In the genomic region with DNA sequence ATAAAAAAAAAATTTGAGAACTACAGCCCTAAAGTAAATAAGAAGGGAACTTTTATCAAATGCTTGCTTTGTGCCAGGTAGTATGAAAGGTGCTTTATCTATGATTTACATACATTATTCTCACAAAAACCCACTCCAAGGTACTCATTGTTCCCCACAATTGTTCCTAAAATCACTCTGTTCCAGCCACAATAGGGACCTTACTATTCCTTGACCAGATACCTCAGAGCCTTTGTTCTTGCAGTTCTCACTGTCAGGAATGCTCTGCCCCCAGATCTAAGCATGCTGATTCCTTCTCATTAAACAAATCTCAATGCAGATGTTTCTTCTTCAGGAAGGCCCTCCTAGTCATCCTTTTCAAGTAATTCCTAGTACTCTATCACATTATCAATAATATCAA, we compare ENCODE assay signal across 14 cellular contexts.
DNase-seq lines count a peak whose midpoint lies in the region; ATAC-seq and TF ChIP-seq lines count a peak whose summit lies in the region.
"Had no signal": no experiment of that assay in that cellular context is flagged by ENCODE, and none has a peak within 500 bp of the region (broad histone marks: within the 10 kb centered on the region; RNA-seq: fewer than 3 reads in every experiment).

No MANE protein-coding gene starts in this region.

- no peak overlapping the region for H3K4me3 ChIP-seq in neutrophil (ENCODE audit: low read depth in 1 of 2, low read length in 1 of 2)
- no peak overlapping the region for H3K4me3 ChIP-seq in CD8-positive, alpha-beta memory T cell (ENCODE audit: low read length)
- H3K4me3 ChIP-seq: BLaER1 treated with 17β-estradiol and CSF1 and Interleukin-3, amounts not matched to agents 10 nM and 100 nM; SJSA1 had no signal

- CTCF ChIA-PET in CD8-positive, alpha-beta memory T cell (lab: Charles Lee) = interaction anchor here (1.0 kb wide), 1 partner anchor 15 kb away, joined by 3 read pairs; no protein-coding TSS in a partner anchor

- peaks cover 3% of the 10 kb centered on the region for H3K36me3 ChIP-seq in neutrophil
- H3K36me3 ChIP-seq in CD8-positive, alpha-beta memory T cell (ENCODE audit: insufficient read depth, low read length) = peaks cover 12% of the 10 kb centered on the region

- no peak overlapping the region for H3K4me3 Mint-ChIP-seq in natural killer cell
- H3K4me3 Mint-ChIP-seq in natural killer cell treated with Interleukin-12 subunit alpha and Interleukin-12 subunit beta and Interleukin-15 and Interleukin-18, amount 100 ng/mL, for 72 hours = no peak overlapping the region
- no peak overlapping the region for H3K4me3 Mint-ChIP-seq in chondrocyte (ENCODE audit: unreplicated experiment)
- H3K4me3 Mint-ChIP-seq in CD8-positive, alpha-beta memory T cell = no peak overlapping the region

- intact Hi-C loops in natural killer cell (cut with micrococcal nuclease) = no loop called here

- H3K4me1 ChIP-seq in neutrophil (ENCODE audit: control insufficient read depth in 1 of 2, insufficient read depth in 1 of 2, low read depth in 1 of 2, low read length in 1 of 2) = peaks cover 39 to 44% of the 10 kb centered on the region in 2 experiments
- H3K4me1 ChIP-seq in CD8-positive, alpha-beta memory T cell (ENCODE audit: insufficient read depth, low read length) = peaks cover 10% of the 10 kb centered on the region
- H3K4me1 ChIP-seq: SJSA1 had no signal

- H3K27me3 ChIP-seq in neutrophil = no peaks in the 10 kb centered on the region
- no peaks in the 10 kb centered on the region for H3K27me3 ChIP-seq in CD8-positive, alpha-beta memory T cell (ENCODE audit: insufficient read depth, low read length, poor library complexity, severe bottlenecking)
- H3K27me3 ChIP-seq: BLaER1 treated with 17β-estradiol and CSF1 and Interleukin-3, amounts not matched to agents 10 nM and 100 nM; SJSA1 had no signal

- ATAC-seq in natural killer cell = no peak
- no peak for ATAC-seq in natural killer cell treated with Interleukin-12 subunit alpha and Interleukin-12 subunit beta and Interleukin-15 and Interleukin-18, amount 100 ng/mL, for 72 hours
- no peak for ATAC-seq in HG03097 (IDR thresholded peaks at IDR 0.05; ENCODE audit: low FRiP score, unreplicated experiment)

- DNase-seq in natural killer cell (no peak), chondrocyte (ENCODE audit: low spot score) (no peak), iPS-NIHi11 (ENCODE audit: low spot score) (peak; percentile 50), foreskin melanocyte (no peak)
- no peak for DNase-seq in natural killer cell treated with Interleukin-12 subunit alpha and Interleukin-12 subunit beta and Interleukin-15 and Interleukin-18, amount 100 ng/mL, for 72 hours (ENCODE audit: low spot score)
- no peak for DNase-seq in CD8-positive, alpha-beta memory T cell
- DNase-seq: DMS 273 treated with DMSO at 0.1 percent for 48 hours, NCI-H1930, NCI-H2171 treated with DMSO at 0.1 percent for 48 hours, NCI-H774 had no signal

- no peaks in the 10 kb centered on the region for H3K9me3 Mint-ChIP-seq in natural killer cell
- no peaks in the 10 kb centered on the region for H3K9me3 Mint-ChIP-seq in natural killer cell treated with Interleukin-12 subunit alpha and Interleukin-12 subunit beta and Interleukin-15 and Interleukin-18, amount 100 ng/mL, for 72 hours
- no peaks in the 10 kb centered on the region for H3K9me3 Mint-ChIP-seq in chondrocyte (ENCODE audit: low read depth)
- H3K9me3 Mint-ChIP-seq in CD8-positive, alpha-beta memory T cell = no peaks in the 10 kb centered on the region

- POLR2A ChIA-PET in CD8-positive, alpha-beta memory T cell (lab: Charles Lee) = no interaction called here

- peaks cover 74 to 83% of the 10 kb centered on the region in 2 donors for H3K4me1 Mint-ChIP-seq in natural killer cell
- H3K4me1 Mint-ChIP-seq in natural killer cell treated with Interleukin-12 subunit alpha and Interleukin-12 subunit beta and Interleukin-15 and Interleukin-18, amount 100 ng/mL, for 72 hours (ENCODE audit: low read depth in 2 of 2) = peaks cover 47 to 52% of the 10 kb centered on the region in 2 donors
- H3K4me1 Mint-ChIP-seq in chondrocyte (ENCODE audit: low read depth) = peaks cover 49% of the 10 kb centered on the region
- peaks cover 63 to 91% (median 85%) of the 10 kb centered on the region in 3 donors for H3K4me1 Mint-ChIP-seq in CD8-positive, alpha-beta memory T cell

- H3K27ac Mint-ChIP-seq in natural killer cell (peak overlapping the region; percentile 31 to 78), chondrocyte (ENCODE audit: unreplicated experiment) (peak overlapping the region; percentile 57)
- no peak overlapping the region for H3K27ac Mint-ChIP-seq in natural killer cell treated with Interleukin-12 subunit alpha and Interleukin-12 subunit beta and Interleukin-15 and Interleukin-18, amount 100 ng/mL, for 72 hours
- peak overlapping the region in 4 of 8 donors; percentile 2 to 69 (median 22) for H3K27ac Mint-ChIP-seq in CD8-positive, alpha-beta memory T cell

- H3K27me3 Mint-ChIP-seq in natural killer cell (ENCODE audit: low read depth in 2 of 2) = no peaks in the 10 kb centered on the region
- H3K27me3 Mint-ChIP-seq in natural killer cell treated with Interleukin-12 subunit alpha and Interleukin-12 subunit beta and Interleukin-15 and Interleukin-18, amount 100 ng/mL, for 72 hours = no peaks in the 10 kb centered on the region
- H3K27me3 Mint-ChIP-seq in chondrocyte (ENCODE audit: low read depth) = no peaks in the 10 kb centered on the region
- no peaks in the 10 kb centered on the region for H3K27me3 Mint-ChIP-seq in CD8-positive, alpha-beta memory T cell

- H3K36me3 Mint-ChIP-seq in natural killer cell (no peaks in the 10 kb centered on the region), chondrocyte (ENCODE audit: low read depth) (peaks cover 9% of the 10 kb centered on the region)
- peaks cover 6% of the 10 kb centered on the region for H3K36me3 Mint-ChIP-seq in natural killer cell treated with Interleukin-12 subunit alpha and Interleukin-12 subunit beta and Interleukin-15 and Interleukin-18, amount 100 ng/mL, for 72 hours
- peaks cover 3 to 27% (median 11%) of the 10 kb centered on the region in 3 donors for H3K36me3 Mint-ChIP-seq in CD8-positive, alpha-beta memory T cell

- peak overlapping the region; percentile 54 for H3K27ac ChIP-seq in neutrophil
- H3K27ac ChIP-seq in CD8-positive, alpha-beta memory T cell (ENCODE audit: low read depth, low read length) = no peak overlapping the region
- H3K27ac ChIP-seq: BLaER1 treated with 17β-estradiol and CSF1 and Interleukin-3, amounts not matched to agents 10 nM and 100 nM; SJSA1 had no signal

- no peak for TF ChIP-seq CTCF in natural killer cell (IDR thresholded peaks at IDR 0.05)
- no peak for TF ChIP-seq CTCF in chondrocyte (IDR thresholded peaks at IDR 0.05)
- no peak for TF ChIP-seq CTCF in neutrophil (IDR thresholded peaks at IDR 0.05)

- no peaks in the 10 kb centered on the region for H3K9me3 ChIP-seq in neutrophil
- H3K9me3 ChIP-seq in CD8-positive, alpha-beta memory T cell (ENCODE audit: low read length) = no peaks in the 10 kb centered on the region
- H3K9me3 ChIP-seq: SJSA1 had no signal

Comparison
In these comparisons a context has a peak if more than half of its experiments do, and no peak if none do; other contexts are left out.
1. H3K27ac Mint-ChIP-seq: peak in natural killer cell (2 of 2) and chondrocyte (single experiment); none in natural killer cell treated with Interleukin-12 subunit alpha and Interleukin-12 subunit beta and Interleukin-15 and Interleukin-18, amount 100 ng/mL, for 72 hours (0 of 2).